ENCODE assay signal across 7 cellular contexts in genomic region chr11:93587425-93587824, GRCh38. TPM values are rescaled to one million over a fixed set of nuclear protein-coding genes. Genes with fewer than 3 reads are reported as not detected.
DNase-seq lines count a peak whose midpoint lies in the region; ATAC-seq, FAIRE-seq and TF ChIP-seq lines count a peak whose summit lies in the region.
"Not testable (repeated sequence)": the region's sequence is repeated elsewhere in the genome, so short reads cannot be mapped to it uniquely, and the experiment has no call there.

No MANE protein-coding gene starts in this region.

- SMC1A ChIA-PET in GM12878 (lab: Charles Lee; ENCODE audit: uncharacterized antibody, unreplicated experiment): not testable (repeated sequence)

- not testable (repeated sequence) for H3K27ac ChIP-seq in PC-3 (ENCODE audit: low read length); GM12878 (ENCODE audit: control insufficient read depth, insufficient read depth); pancreas

- H3F3A ChIP-seq in PC-3 (ENCODE audit: low read length, unreplicated experiment): not testable (repeated sequence)

- DNase-seq in DMS53 (lab: John Stamatoyannopoulos, UW) (peak; percentile 79), NCI-H1092 treated with DMSO at 0.1 percent for 48 hours (lab: John Stamatoyannopoulos, UW) (peak; percentile 66), NCI-H510A treated with DMSO at 0.1 percent for 48 hours (lab: John Stamatoyannopoulos, UW) (peak; percentile 21), PC-3 (peak; percentile 59)
- DNase-seq in GM12878 (ENCODE audit: low read depth, low spot score); left lobe of liver (ENCODE audit: low spot score); pancreas: not testable (repeated sequence)

- not testable (repeated sequence) for H3K4me3 ChIP-seq in PC-3 (ENCODE audit: low read length); GM12878; pancreas

- FAIRE-seq in GM12878 (lab: Jason Lieb, UNC): peak; percentile 41
- FAIRE-seq in pancreas (lab: Jason Lieb, UNC): not testable (repeated sequence)

- WGBS in GM12878 (ENCODE audit: insufficient coverage, insufficient replicate concordance, low lambda C conversion rate, missing lambda C conversion rate): 96% methylated on average over 1 of the region's 1 CpG
- WGBS in pancreas, 2 donors: 84 to 87% methylated on average over 1 of the region's 1 CpG

- TF ChIP-seq POLR2A in GM12878 (IDR thresholded peaks at IDR 0.05; ENCODE audit: low read depth, low read length): not testable (repeated sequence)

- ATAC-seq in PC-3 (peak; percentile 75), left lobe of liver (peak; percentile 75), pancreas (peak; percentile 78 to 88 (median 84))
- ATAC-seq in GM12878: not testable (repeated sequence)

- H3K4me1 ChIP-seq in PC-3 (ENCODE audit: insufficient read depth, low read length): peaks cover 11% of the 10 kb centered on the region
- not testable (repeated sequence) for H3K4me1 ChIP-seq in GM12878 (ENCODE audit: control insufficient read depth, insufficient read depth, low read length); pancreas

- CTCF ChIA-PET in PC-3 (lab: Charles Lee); GM12878 (lab: Yijun Ruan, JAX): not testable (repeated sequence)

- not testable (repeated sequence) for H3K79me2 ChIP-seq in PC-3 (ENCODE audit: low read length); GM12878 (ENCODE audit: control insufficient read depth, insufficient read depth, low read length)

- BruUV-seq in PC-3 (replicated peaks; lab: Mats Ljungman, UMichigan); GM12878 (replicated peaks; lab: Mats Ljungman, UMichigan): not testable (repeated sequence)

- POLR2A ChIA-PET in PC-3 (lab: Charles Lee; ENCODE audit: unreplicated experiment); GM12878 (lab: Charles Lee): not testable (repeated sequence)

- RAD21 ChIA-PET in GM12878 (lab: Charles Lee; ENCODE audit: unreplicated experiment): not testable (repeated sequence)

- intact Hi-C loops in PC-3 (cut with micrococcal nuclease); GM12878 (cut with micrococcal nuclease; ENCODE audit: unreplicated experiment); pancreas (cut with DNase I): not testable (repeated sequence)

- not testable (repeated sequence) for H4K20me1 ChIP-seq in PC-3 (ENCODE audit: low read length); GM12878 (ENCODE audit: control insufficient read depth, insufficient read depth)

- H3K4me2 ChIP-seq in PC-3 (ENCODE audit: low read length); GM12878 (ENCODE audit: control insufficient read depth, insufficient read depth): not testable (repeated sequence)

- in situ Hi-C loops in GM12878 (cut with MboI): not testable (repeated sequence)

- H2AFZ ChIP-seq in PC-3 (ENCODE audit: low read length); GM12878 (ENCODE audit: control insufficient read depth, low read depth, low read length): not testable (repeated sequence)

- H3K36me3 ChIP-seq in PC-3 (ENCODE audit: low read depth, low read length); GM12878 (ENCODE audit: control insufficient read depth in 2 of 2, insufficient read depth in 2 of 2, low read length in 1 of 2); pancreas: not testable (repeated sequence)

- not testable (repeated sequence) for H3K9ac ChIP-seq in PC-3 (ENCODE audit: low read length); GM12878 (ENCODE audit: control insufficient read depth, insufficient read depth, low read length)

- not testable (repeated sequence) for TF ChIP-seq EP300 in GM12878 (IDR thresholded peaks at IDR 0.05; ENCODE audit: borderline replicate concordance in 1 of 2, control insufficient read depth in 1 of 2, low read depth in 2 of 2, low read length in 2 of 2)

- not testable (repeated sequence) for TF ChIP-seq RAD21 in GM12878 (IDR thresholded peaks at IDR 0.05; ENCODE audit: insufficient read depth, low read depth, low read length)

- not testable (repeated sequence) for H3K27me3 ChIP-seq in PC-3 (ENCODE audit: low read length); GM12878 (replicated peaks in 1 of 2; ENCODE audit: control insufficient read depth in 2 of 2, insufficient read depth in 2 of 2, low read length in 1 of 2); pancreas

- H3K9me2 ChIP-seq in PC-3 (replicated peaks; ENCODE audit: low read length): not testable (repeated sequence)

- H3K9me3 ChIP-seq in PC-3 (ENCODE audit: low read length); GM12878 (replicated peaks; ENCODE audit: control insufficient read depth, insufficient read depth, low read length); pancreas: not testable (repeated sequence)

- not testable (repeated sequence) for TF ChIP-seq CTCF in PC-3 (conservative IDR thresholded peaks at IDR 0.05; ENCODE audit: low read depth, low read length); GM12878 (IDR thresholded peaks at IDR 0.05 in 2 of 3, conservative IDR thresholded peaks at IDR 0.05 in 1 of 3; ENCODE audit: control insufficient read depth in 2 of 3, extremely low read depth in 1 of 3, insufficient read depth in 1 of 3, low read depth in 3 of 3, low read length in 3 of 3); pancreas (IDR thresholded peaks at IDR 0.05)

RNA-seq across cellular contexts. Expression of gene SMCO4, which starts 44.2 kb away (rescaled TPM):
- total RNA-seq in PC-3 (2014; rRNA removed) (23.0 and 34.2 TPM in 2 replicates), GM12878 (2014; rRNA removed) (27.9 and 29.6 TPM in 2 replicates), GM12878 (2014; rRNA removed; fragmentation: Illumina TruSeq; extraction: Trizol) (23.6 and 24.4 TPM in 2 replicates), GM12878 (2021) (24.8 and 26.1 TPM in 2 replicates), left lobe of liver (48.7 TPM), pancreas (10 to 100 TPM; 16.0 to 31.8 (median 19.6) TPM)
- 20.0 and 25.0 TPM in 2 replicates for total RNA-seq in GM12878 (2013; cell fraction: nucleolus; rRNA removed)
- 31.0 TPM for polyA plus RNA-seq in GM12878 (2011; ENCODE audit: low read depth)
- polyA plus RNA-seq in GM12878 (2011; rRNA removed) (56.8 and 59.9 TPM in 2 replicates), GM12878 (2014; fragmentation: Illumina TruSeq; extraction: Trizol) (18.7 and 25.9 TPM in 2 replicates), GM12878 (2014; fragmentation: Nextera tagmentation; extraction: Ambion mirVana) (1 to 10 TPM; 3.6 to 8.1 TPM), GM12878 (2014; rRNA removed) (31.4 and 40.3 TPM in 2 replicates), GM12878 (2016; fragmentation: Nextera tagmentation; extraction: Ambion mirVana) (10 to 100 TPM; 36.4 to 41.8 TPM), pancreas (10 to 100 TPM; 15.6 to 41.8 TPM)
- 53.5 and 81.3 TPM in 2 replicates for polyA plus RNA-seq in GM12878 (2011; cell fraction: cytosol; rRNA removed)
- polyA plus RNA-seq in GM12878 (2011; cell fraction: nucleus; rRNA removed): 42.5 and 56.3 TPM in 2 replicates
- polyA plus RNA-seq in GM12878 (2012): 44.7 and 48.4 TPM in 2 replicates
- polyA minus RNA-seq in GM12878 (2011; rRNA and poly(A)+ RNA removed): 14.8 and 28.9 TPM in 2 replicates
- polyA minus RNA-seq in GM12878 (2011; cell fraction: cytosol; rRNA and poly(A)+ RNA removed): 8.0 and 15.2 TPM in 2 replicates
- 8.9 and 11.4 TPM in 2 replicates for polyA minus RNA-seq in GM12878 (2011; cell fraction: nucleus; rRNA and poly(A)+ RNA removed)
